Comparison of ENCODE assay signal across 9 cellular contexts in the genomic region with DNA sequence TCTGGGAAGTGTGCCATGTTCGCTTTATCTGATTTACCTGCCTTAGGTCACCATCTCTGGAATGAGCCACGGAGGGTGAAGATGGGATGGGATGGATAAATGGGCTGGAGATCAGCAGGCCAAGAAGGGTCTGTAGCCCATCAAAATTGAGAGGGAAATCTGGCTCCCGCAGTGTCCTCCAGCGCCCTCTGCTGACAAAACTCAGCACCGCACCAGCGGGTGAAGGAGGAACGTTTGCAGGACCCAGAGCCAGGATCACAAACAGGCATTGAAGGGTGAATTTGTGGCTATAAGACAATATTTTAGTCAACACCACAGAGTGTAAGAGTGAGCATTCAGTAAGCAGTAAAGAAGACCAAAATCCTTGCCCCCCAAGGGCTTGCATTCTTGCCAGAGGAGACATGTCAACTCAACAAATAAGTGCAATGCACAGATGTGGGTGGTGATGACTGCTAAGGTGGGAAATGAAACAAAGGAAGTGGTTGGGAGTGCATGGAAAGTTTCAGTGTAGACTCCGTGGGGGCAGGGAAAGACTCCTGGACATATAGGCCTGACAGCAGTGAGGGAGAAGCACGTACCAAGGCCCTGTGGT.
DNase-seq lines count a peak whose midpoint lies in the region; ATAC-seq, FAIRE-seq and TF ChIP-seq lines count a peak whose summit lies in the region.
"Had no signal": no experiment of that assay in that cellular context is flagged by ENCODE, and none has a peak within 500 bp of the region (broad histone marks: within the 10 kb centered on the region; RNA-seq: fewer than 3 reads in every experiment).

No MANE protein-coding gene starts in this region.

- no peaks in the 10 kb centered on the region for H3K9me3 Mint-ChIP-seq in osteocyte (ENCODE audit: unreplicated experiment)

- no peaks in the 10 kb centered on the region for H3K4me1 Mint-ChIP-seq in osteocyte (ENCODE audit: unreplicated experiment)

- no peak overlapping the region for H3K4me3 Mint-ChIP-seq in osteocyte (ENCODE audit: unreplicated experiment)
- H3K4me3 Mint-ChIP-seq: naive thymus-derived CD4-positive, alpha-beta T cell had no signal

- TF ChIP-seq POLR2A in H54 (IDR thresholded peaks at IDR 0.05; ENCODE audit: low read depth, low read length) = no peak

- ATAC-seq in GM18517 (IDR thresholded peaks at IDR 0.05; ENCODE audit: unreplicated experiment) (no peak), HG02970 (IDR thresholded peaks at IDR 0.05; ENCODE audit: low FRiP score, unreplicated experiment) (no peak)
- ATAC-seq: naive thymus-derived CD4-positive, alpha-beta T cell had no signal

- no peaks in the 10 kb centered on the region for H3K36me3 Mint-ChIP-seq in osteocyte (ENCODE audit: unreplicated experiment)
- H3K36me3 Mint-ChIP-seq: naive thymus-derived CD4-positive, alpha-beta T cell had no signal

- no peak for FAIRE-seq in H54 (lab: Jason Lieb, UNC)

- no peak overlapping the region for H3K27ac Mint-ChIP-seq in osteocyte (ENCODE audit: unreplicated experiment)
- H3K27ac Mint-ChIP-seq: naive thymus-derived CD4-positive, alpha-beta T cell had no signal

- H3K4me3 ChIP-seq in astrocyte of the cerebellum (ENCODE audit: low read depth, low read length) = no peak overlapping the region

- in situ Hi-C loops in astrocyte of the cerebellum (cut with HindIII; ENCODE audit: low sequenced_read_pairs) = no loop called here

- TF ChIP-seq CTCF in astrocyte of the cerebellum (IDR thresholded peaks at IDR 0.05; ENCODE audit: low read depth, low read length, missing control alignments) (peak; percentile 19), osteocyte (IDR thresholded peaks at IDR 0.05) (peak; percentile 49)

- DNase-seq in ELF-1 (ENCODE audit: low read depth, low spot score) = peak; percentile 51
- peak; percentile 37 for DNase-seq in HT-29 (ENCODE audit: low spot score)
- DNase-seq in astrocyte of the cerebellum (ENCODE audit: low read depth) = no peak
- no peak for DNase-seq in osteocyte (ENCODE audit: extremely low spot score, unreplicated experiment)
- no peak for DNase-seq in SIG-M5 (lab: John Stamatoyannopoulos, UW)
- no peak for DNase-seq in H54 (ENCODE audit: insufficient read length, low spot score)

- H3K27me3 Mint-ChIP-seq in osteocyte (ENCODE audit: unreplicated experiment) = peaks cover 2% of the 10 kb centered on the region

Comparison
In these comparisons a context has a peak if more than half of its experiments do, and no peak if none do; other contexts are left out.
1. DNase-seq: peak in ELF-1 (single experiment) and HT-29 (single experiment); none in astrocyte of the cerebellum (single experiment), osteocyte (single experiment), SIG-M5 (single experiment) and H54 (single experiment).